In the genomic region with DNA sequence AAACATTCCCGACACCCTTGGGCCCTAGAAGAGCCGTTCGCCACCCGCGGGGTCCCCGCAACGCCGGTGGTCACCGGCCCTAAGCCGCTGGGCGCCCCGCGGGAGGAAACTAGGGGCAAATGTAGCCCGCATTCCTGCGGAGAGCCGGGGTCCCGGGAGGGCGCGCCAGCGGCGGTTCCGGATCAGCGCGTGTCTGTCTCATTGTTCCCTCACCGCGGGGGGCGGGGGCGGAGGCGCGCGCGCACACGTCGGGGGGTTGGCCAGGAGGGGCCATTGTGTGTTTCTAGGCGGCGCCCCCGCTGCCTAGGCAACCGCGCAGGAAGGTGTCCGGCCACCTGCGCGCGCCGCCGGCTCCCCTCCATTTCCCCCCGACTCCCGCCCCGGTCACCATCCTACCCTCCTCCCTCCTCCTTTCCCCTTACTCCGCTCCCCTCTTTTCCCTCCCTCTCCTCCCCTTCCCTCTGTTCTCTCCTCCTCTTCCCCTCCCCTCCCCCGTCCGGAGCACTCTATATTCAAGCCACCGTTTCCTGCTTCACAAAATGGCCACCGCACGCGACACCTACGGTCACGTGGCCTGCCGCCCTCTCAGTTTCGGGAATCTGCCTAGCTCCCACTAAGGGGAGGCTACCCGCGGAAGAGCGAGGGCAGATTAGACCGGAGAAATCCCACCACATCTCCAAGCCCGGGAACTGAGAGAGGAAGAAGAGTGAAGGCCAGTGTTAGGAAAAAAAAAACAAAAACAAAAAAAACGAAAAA, we compare ENCODE assay signal across 8 cellular contexts. TPM values are rescaled to one million over a fixed set of nuclear protein-coding genes. Genes with fewer than 3 reads are reported as not detected.
DNase-seq lines count a peak whose midpoint lies in the region; ATAC-seq and TF ChIP-seq lines count a peak whose summit lies in the region.

No MANE protein-coding gene starts in this region.

- peaks cover 35% of the 10 kb centered on the region for H3K4me1 ChIP-seq in OCI-LY3 (ENCODE audit: low read length)

- H3K27me3 ChIP-seq in OCI-LY3 (ENCODE audit: low read depth, low read length), result no peaks in the 10 kb centered on the region

- H4K20me1 ChIP-seq in OCI-LY3 (ENCODE audit: insufficient read depth, low read length), result peaks cover 33% of the 10 kb centered on the region

- peak; percentile 93 for DNase-seq in COR-L47 (lab: John Stamatoyannopoulos, UW)
- peak; percentile 69 for DNase-seq in HuH-7 (ENCODE audit: low spot score)
- DNase-seq in activated T-cell treated with anti-CD3 and anti-CD28 coated beads for 4 hours, result peak; percentile 73
- peak; percentile 31 for DNase-seq in epithelial cell of prostate (ENCODE audit: low read depth, low spot score)
- DNase-seq in mucosa of gallbladder (ENCODE audit: low spot score), result peak; percentile 90
- peak; percentile 91 for DNase-seq in stimulated activated CD8-positive, alpha-beta memory T cell treated with anti-CD3 and anti-CD28 coated beads, Interleukin-4, amount 100 ng/mL, for 24 hours (ENCODE audit: low read depth)

- peaks cover 23% of the 10 kb centered on the region for H3K36me3 ChIP-seq in OCI-LY3 (replicated peaks; ENCODE audit: low read depth, low read length)

- H3K9ac ChIP-seq in OCI-LY3 (ENCODE audit: low read length), result peak overlapping the region; percentile 100

- H3K79me2 ChIP-seq in OCI-LY3 (ENCODE audit: low read length), result peaks cover 48% of the 10 kb centered on the region

- TF ChIP-seq CTCF in OCI-LY3 (IDR thresholded peaks at IDR 0.05; ENCODE audit: low read depth, low read length), result no peak

- no peaks in the 10 kb centered on the region for H3K9me3 ChIP-seq in OCI-LY3 (ENCODE audit: insufficient read depth, low read length)

- H3K4me2 ChIP-seq in OCI-LY3 (ENCODE audit: low read length), result peak overlapping the region; percentile 91

- peak overlapping the region; percentile 90 for H2AFZ ChIP-seq in OCI-LY3 (ENCODE audit: low read depth, low read length)

- peak overlapping the region; percentile 98 for H3K27ac ChIP-seq in OCI-LY3 (ENCODE audit: low read length)
- peak overlapping the region; percentile 97 for H3K27ac ChIP-seq in epithelial cell of prostate

- H3K4me3 ChIP-seq in OCI-LY3 (ENCODE audit: low read length), result peak overlapping the region; percentile 99

- ATAC-seq in GM21447 (IDR thresholded peaks at IDR 0.05; ENCODE audit: unreplicated experiment), result peak; percentile 45

RNA-seq across cellular contexts. Expression of a gene that starts 0.8 kb away (rescaled TPM):
- total RNA-seq in mucosa of gallbladder, result 254 TPM

Comparison
In these comparisons a context has a peak if more than half of its experiments do, and no peak if none do; other contexts are left out.
1. Peak in every context shown above with its lines: DNase-seq, ATAC-seq, H3K4me3 ChIP-seq and H3K27ac ChIP-seq.
2. DNase-seq: peak in every context shown above with its lines; median percentile 93 in COR-L47; 91 in stimulated activated CD8-positive, alpha-beta memory T cell treated with anti-CD3 and anti-CD28 coated beads, Interleukin-4, amount 100 ng/mL, for 24 hours; 90 in mucosa of gallbladder; 73 in activated T-cell treated with anti-CD3 and anti-CD28 coated beads for 4 hours; 69 in HuH-7; 31 in epithelial cell of prostate.